Comparison of ENCODE assay signal across 16 cellular contexts in the genomic region with DNA sequence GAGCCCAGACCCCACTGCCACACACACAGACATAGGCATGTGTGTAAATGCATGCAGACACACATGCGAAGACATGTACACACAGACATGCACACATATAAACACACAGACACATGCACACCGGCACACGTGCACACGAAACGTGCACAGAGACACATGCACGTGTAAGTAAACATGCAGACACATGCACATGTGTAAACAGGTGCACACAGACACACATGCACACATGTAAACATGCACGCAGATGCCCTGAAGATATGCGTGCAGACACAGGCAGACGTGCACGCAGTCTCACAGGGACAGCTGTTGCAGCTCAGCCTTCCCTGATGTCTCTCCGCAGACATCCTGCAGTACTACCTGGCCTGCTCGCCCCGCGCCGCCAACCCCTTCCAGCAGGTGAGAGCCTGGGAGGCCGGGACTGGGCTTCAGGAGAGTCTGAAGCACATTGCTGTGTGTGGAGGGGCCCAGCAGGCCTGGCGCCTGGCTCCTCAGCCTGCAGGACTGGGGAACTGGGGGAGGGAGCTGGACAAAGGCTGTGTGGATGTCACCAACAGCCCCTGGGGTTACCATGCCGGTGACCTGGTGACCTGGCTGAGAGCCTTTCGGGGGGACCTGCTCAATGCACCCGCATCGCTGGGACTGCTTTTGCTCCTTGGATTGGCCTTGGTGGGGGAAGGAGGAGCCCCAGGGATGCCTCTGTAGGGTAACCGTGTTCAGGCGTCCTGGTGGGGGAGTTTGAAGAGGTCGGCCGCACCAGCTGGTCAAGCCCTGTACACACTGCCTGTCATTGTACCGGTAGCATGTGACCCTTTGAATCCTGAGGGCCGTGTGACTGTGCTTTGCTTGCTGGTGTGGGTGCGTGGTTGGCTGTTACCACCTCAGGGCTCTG. TPM values are rescaled to one million over a fixed set of nuclear protein-coding genes. Genes with fewer than 3 reads are reported as not detected.
"Had no signal": no experiment of that assay in that cellular context is flagged by ENCODE, and none has a peak within 500 bp of the region (broad histone marks: within the 10 kb centered on the region; RNA-seq: fewer than 3 reads in every experiment).

No MANE protein-coding gene starts in this region.

- H3K36me3 Mint-ChIP-seq: activated CD4-positive, alpha-beta memory T cell treated with anti-CD3 and anti-CD28 coated beads for 36 hours had no signal

- DNase-seq: activated CD4-positive, alpha-beta memory T cell treated with anti-CD3 and anti-CD28 coated beads for 36 hours; activated CD4-positive, CD25-positive, alpha-beta regulatory T cell treated with anti-CD3 and anti-CD28 coated beads, Interleukin-2, amount 50 U/mL, for 72 hours; activated gamma-delta T cell; activated T-cell treated with anti-CD3 and anti-CD28 coated beads, Interleukin-2, amount 50 U/mL, for 4 hours; amygdala; naive thymus-derived CD4-positive, alpha-beta T cell; nucleus accumbens; sigmoid colon; stimulated activated CD4-positive, alpha-beta T cell treated with anti-CD3 and anti-CD28 coated beads, Interleukin-12 subunit alpha, Interleukin-12 subunit beta, amount 100 ng/mL, for 4 hours; stimulated activated CD4-positive, alpha-beta T cell treated with anti-CD3 and anti-CD28 coated beads, Interleukin-2, amount 100 ng/mL, for 48 hours; stimulated activated naive CD4-positive, alpha-beta T cell treated with Interleukin-2 at 50 U/mL for 16 hours; upper lobe of right lung had no signal

- H3K27ac Mint-ChIP-seq: activated CD4-positive, alpha-beta memory T cell treated with anti-CD3 and anti-CD28 coated beads for 36 hours; activated naive CD8-positive, alpha-beta T cell; naive thymus-derived CD4-positive, alpha-beta T cell had no signal

- H3K27me3 Mint-ChIP-seq: activated CD4-positive, alpha-beta memory T cell treated with anti-CD3 and anti-CD28 coated beads for 36 hours; activated naive CD8-positive, alpha-beta T cell; naive thymus-derived CD4-positive, alpha-beta T cell had no signal

- H3K4me1 Mint-ChIP-seq: brain had no signal

- H3K9me3 Mint-ChIP-seq: activated CD4-positive, alpha-beta memory T cell treated with anti-CD3 and anti-CD28 coated beads for 36 hours; activated T-cell treated with anti-CD3 and anti-CD28 coated beads, Interleukin-2, amount 50 U/mL, for 4 hours; brain had no signal

- H3K4me3 Mint-ChIP-seq: activated CD4-positive, alpha-beta memory T cell treated with anti-CD3 and anti-CD28 coated beads for 36 hours; activated naive CD8-positive, alpha-beta T cell; activated T-cell treated with anti-CD3 and anti-CD28 coated beads, Interleukin-2, amount 50 U/mL, for 4 hours; brain; naive thymus-derived CD4-positive, alpha-beta T cell had no signal

- ATAC-seq: activated T-cell treated with anti-CD3 and anti-CD28 coated beads, Interleukin-2, amount 50 U/mL, for 4 hours; naive thymus-derived CD4-positive, alpha-beta T cell; psoas muscle; upper lobe of right lung had no signal

RNA-seq across cellular contexts. Expression of gene AMZ1, which starts 35.9 kb away (rescaled TPM):
- total RNA-seq: lung microvascular endothelial cell, psoas muscle had no signal
